ENCODE assay signal across 21 cellular contexts in genomic region chr16:81462683-81463082, GRCh38. TPM values are rescaled to one million over a fixed set of nuclear protein-coding genes. Genes with fewer than 3 reads are reported as not detected.
DNase-seq lines count a peak whose midpoint lies in the region; ATAC-seq and TF ChIP-seq lines count a peak whose summit lies in the region.
"Had no signal": no experiment of that assay in that cellular context is flagged by ENCODE, and none has a peak within 500 bp of the region (broad histone marks: within the 10 kb centered on the region; RNA-seq: fewer than 3 reads in every experiment).

No MANE protein-coding gene starts in this region.

- no peak for TF ChIP-seq CTCF in left lung (IDR thresholded peaks at IDR 0.05)
- TF ChIP-seq CTCF in upper lobe of right lung (IDR thresholded peaks at IDR 0.05) = no peak

- peaks cover 72% of the 10 kb centered on the region for H3K4me1 Mint-ChIP-seq in activated T-cell treated with anti-CD3 and anti-CD28 coated beads, Interleukin-2, amount 50 U/mL, for 24 hours (ENCODE audit: low read depth)
- H3K4me1 Mint-ChIP-seq in activated T-cell treated with anti-CD3 and anti-CD28 coated beads, Interleukin-2, amount 50 U/mL, for 4 hours (ENCODE audit: low read depth) = peaks cover 48% of the 10 kb centered on the region
- peaks cover 68% of the 10 kb centered on the region for H3K4me1 Mint-ChIP-seq in activated CD8-positive, alpha-beta T cell treated with anti-CD3 and anti-CD28 coated beads, Interleukin-2, amount 10 ng/mL, durations not matched to agents 7 days and 5 days (ENCODE audit: low read depth)

- H3K4me3 ChIP-seq in left lung = no peak overlapping the region
- H3K4me3 ChIP-seq in upper lobe of right lung = no peak overlapping the region
- H3K4me3 ChIP-seq: gastrocnemius medialis, prostate gland, transverse colon had no signal

- H3K27me3 ChIP-seq in left lung (no peaks in the 10 kb centered on the region), upper lobe of right lung (no peaks in the 10 kb centered on the region)
- H3K27me3 ChIP-seq: gastrocnemius medialis, transverse colon had no signal

- peak overlapping the region; percentile 60 for H3K27ac Mint-ChIP-seq in activated T-cell treated with anti-CD3 and anti-CD28 coated beads, Interleukin-2, amount 50 U/mL, for 24 hours
- peak overlapping the region; percentile 10 for H3K27ac Mint-ChIP-seq in activated CD8-positive, alpha-beta T cell treated with anti-CD3 and anti-CD28 coated beads, Interleukin-2, amount 10 ng/mL, durations not matched to agents 7 days and 5 days
- H3K27ac Mint-ChIP-seq: activated CD4-positive, alpha-beta T cell treated with anti-CD3 and anti-CD28 coated beads for 36 hours; nephron; stimulated activated naive CD8-positive, alpha-beta T cell treated with anti-CD3 and anti-CD28 coated beads, Interleukin-15, amount 100 ng/mL, for 72 hours had no signal

- H3K27me3 Mint-ChIP-seq in activated T-cell treated with anti-CD3 and anti-CD28 coated beads, Interleukin-2, amount 50 U/mL, for 24 hours = no peaks in the 10 kb centered on the region
- no peaks in the 10 kb centered on the region for H3K27me3 Mint-ChIP-seq in activated T-cell treated with anti-CD3 and anti-CD28 coated beads, Interleukin-2, amount 50 U/mL, for 4 hours (ENCODE audit: low read depth)
- H3K27me3 Mint-ChIP-seq in activated CD8-positive, alpha-beta T cell treated with anti-CD3 and anti-CD28 coated beads, Interleukin-2, amount 10 ng/mL, durations not matched to agents 7 days and 5 days (ENCODE audit: low read depth) = no peaks in the 10 kb centered on the region
- H3K27me3 Mint-ChIP-seq: activated CD4-positive, alpha-beta T cell treated with anti-CD3 and anti-CD28 coated beads for 36 hours; stimulated activated naive CD8-positive, alpha-beta T cell treated with anti-CD3 and anti-CD28 coated beads, Interleukin-15, amount 100 ng/mL, for 72 hours had no signal

- peaks cover 13 to 83% of the 10 kb centered on the region in 2 donors for H3K4me1 ChIP-seq in left lung
- H3K4me1 ChIP-seq in upper lobe of right lung = peaks cover 59% of the 10 kb centered on the region
- H3K4me1 ChIP-seq: gastrocnemius medialis, prostate gland had no signal

- no peaks in the 10 kb centered on the region for H3K9me3 Mint-ChIP-seq in activated T-cell treated with anti-CD3 and anti-CD28 coated beads, Interleukin-2, amount 50 U/mL, for 24 hours
- H3K9me3 Mint-ChIP-seq in activated T-cell treated with anti-CD3 and anti-CD28 coated beads, Interleukin-2, amount 50 U/mL, for 4 hours = no peaks in the 10 kb centered on the region
- no peaks in the 10 kb centered on the region for H3K9me3 Mint-ChIP-seq in activated CD8-positive, alpha-beta T cell treated with anti-CD3 and anti-CD28 coated beads, Interleukin-2, amount 10 ng/mL, durations not matched to agents 7 days and 5 days (ENCODE audit: insufficient read depth)
- H3K9me3 Mint-ChIP-seq: nephron had no signal

- no peak for ATAC-seq in activated T-cell treated with anti-CD3 and anti-CD28 coated beads, Interleukin-2, amount 50 U/mL, for 4 hours
- no peak for ATAC-seq in activated CD8-positive, alpha-beta T cell treated with anti-CD3 and anti-CD28 coated beads, Interleukin-2, amount 10 ng/mL, durations not matched to agents 7 days and 5 days
- peak; percentile 53 for ATAC-seq in left lung
- ATAC-seq in upper lobe of right lung = no peak
- ATAC-seq: activated CD4-positive, alpha-beta T cell treated with anti-CD3 and anti-CD28 coated beads for 36 hours; esophagus mucosa; gastrocnemius medialis; Right ventricle myocardium inferior; stimulated activated naive CD8-positive, alpha-beta T cell treated with anti-CD3 and anti-CD28 coated beads, Interleukin-15, amount 100 ng/mL, for 72 hours had no signal

- H3K4me3 Mint-ChIP-seq in activated T-cell treated with anti-CD3 and anti-CD28 coated beads, Interleukin-2, amount 50 U/mL, for 24 hours = no peak overlapping the region
- H3K4me3 Mint-ChIP-seq in activated T-cell treated with anti-CD3 and anti-CD28 coated beads, Interleukin-2, amount 50 U/mL, for 4 hours = no peak overlapping the region
- no peak overlapping the region for H3K4me3 Mint-ChIP-seq in activated CD8-positive, alpha-beta T cell treated with anti-CD3 and anti-CD28 coated beads, Interleukin-2, amount 10 ng/mL, durations not matched to agents 7 days and 5 days
- H3K4me3 Mint-ChIP-seq: activated CD4-positive, alpha-beta T cell treated with anti-CD3 and anti-CD28 coated beads for 36 hours; nephron; stimulated activated naive CD8-positive, alpha-beta T cell treated with anti-CD3 and anti-CD28 coated beads, Interleukin-15, amount 100 ng/mL, for 72 hours had no signal

- intact Hi-C loops in left lung (cut with DNase I) = no loop called here
- intact Hi-C loops in upper lobe of right lung (cut with DNase I) = no loop called here

- CTCF ChIA-PET in activated CD8-positive, alpha-beta T cell treated with anti-CD3 and anti-CD28 coated beads, Interleukin-2, amount 10 ng/mL, durations not matched to agents 7 days and 5 days (lab: Charles Lee) = interaction anchor here (2.2 kb wide), 1 partner anchor 11 kb away, joined by 7 read pairs; no protein-coding TSS in a partner anchor

- POLR2A ChIA-PET in activated CD8-positive, alpha-beta T cell treated with anti-CD3 and anti-CD28 coated beads, Interleukin-2, amount 10 ng/mL, durations not matched to agents 7 days and 5 days (lab: Charles Lee) = no interaction called here

- no peak for DNase-seq in activated T-cell treated with anti-CD3 and anti-CD28 coated beads, Interleukin-2, amount 50 U/mL, for 24 hours
- no peak for DNase-seq in activated T-cell treated with anti-CD3 and anti-CD28 coated beads, Interleukin-2, amount 50 U/mL, for 4 hours
- DNase-seq in activated CD8-positive, alpha-beta T cell treated with anti-CD3 and anti-CD28 coated beads, Interleukin-2, amount 10 ng/mL, durations not matched to agents 7 days and 5 days = no peak
- DNase-seq in left lung (no peak), upper lobe of right lung (no peak), RPMI8226 (no peak), cerebellum (ENCODE audit: low spot score) (no peak), cerebellar cortex (ENCODE audit: low spot score) (no peak)
- DNase-seq: 8988T; activated CD4-positive, alpha-beta T cell treated with anti-CD3 and anti-CD28 coated beads for 36 hours; gastrocnemius medialis; IMR-90; NCI-H1436 treated with DMSO at 0.1 percent for 48 hours; NCI-H526; stimulated activated naive CD8-positive, alpha-beta T cell treated with anti-CD3 and anti-CD28 coated beads, Interleukin-15, amount 100 ng/mL, for 72 hours; transverse colon had no signal

- H3K36me3 Mint-ChIP-seq in activated T-cell treated with anti-CD3 and anti-CD28 coated beads, Interleukin-2, amount 50 U/mL, for 24 hours (ENCODE audit: low read depth) = peaks cover 23% of the 10 kb centered on the region
- peaks cover 13% of the 10 kb centered on the region for H3K36me3 Mint-ChIP-seq in activated T-cell treated with anti-CD3 and anti-CD28 coated beads, Interleukin-2, amount 50 U/mL, for 4 hours (ENCODE audit: insufficient read depth)
- peaks cover 57% of the 10 kb centered on the region for H3K36me3 Mint-ChIP-seq in activated CD8-positive, alpha-beta T cell treated with anti-CD3 and anti-CD28 coated beads, Interleukin-2, amount 10 ng/mL, durations not matched to agents 7 days and 5 days (ENCODE audit: low read depth)

- H3K27ac ChIP-seq in left lung = peak overlapping the region in 1 of 2 donors; percentile 76
- H3K27ac ChIP-seq in upper lobe of right lung = peak overlapping the region; percentile 36
- H3K27ac ChIP-seq: gastrocnemius medialis, HL-60, prostate gland, transverse colon had no signal

- H3K9me3 ChIP-seq in left lung = no peaks in the 10 kb centered on the region
- no peaks in the 10 kb centered on the region for H3K9me3 ChIP-seq in upper lobe of right lung
- H3K9me3 ChIP-seq: gastrocnemius medialis, prostate gland, transverse colon had no signal

- H3K36me3 ChIP-seq in left lung (peaks cover 0 to 4% of the 10 kb centered on the region in 2 donors), upper lobe of right lung (no peaks in the 10 kb centered on the region)
- H3K36me3 ChIP-seq: gastrocnemius medialis, prostate gland, transverse colon had no signal

RNA-seq across cellular contexts. Expression of gene CMIP, which starts 18.1 kb away (rescaled TPM):
- total RNA-seq in activated T-cell treated with anti-CD3 and anti-CD28 coated beads, Interleukin-2, amount 50 U/mL, for 4 hours = 10 to 100 TPM; 20.8 to 23.5 (median 21.9) TPM
- 10 to 100 TPM; 62.5 to 70.4 TPM for total RNA-seq in activated CD8-positive, alpha-beta T cell treated with anti-CD3 and anti-CD28 coated beads, Interleukin-2, amount 10 ng/mL, durations not matched to agents 7 days and 5 days
- 10 to 100 TPM; 50.8 to 55.8 TPM for total RNA-seq in left lung
- 73.8 TPM for total RNA-seq in upper lobe of right lung
- 44.4 TPM for total RNA-seq in cerebellum
